Comparison of ENCODE assay signal across 8 cellular contexts in the genomic region with DNA sequence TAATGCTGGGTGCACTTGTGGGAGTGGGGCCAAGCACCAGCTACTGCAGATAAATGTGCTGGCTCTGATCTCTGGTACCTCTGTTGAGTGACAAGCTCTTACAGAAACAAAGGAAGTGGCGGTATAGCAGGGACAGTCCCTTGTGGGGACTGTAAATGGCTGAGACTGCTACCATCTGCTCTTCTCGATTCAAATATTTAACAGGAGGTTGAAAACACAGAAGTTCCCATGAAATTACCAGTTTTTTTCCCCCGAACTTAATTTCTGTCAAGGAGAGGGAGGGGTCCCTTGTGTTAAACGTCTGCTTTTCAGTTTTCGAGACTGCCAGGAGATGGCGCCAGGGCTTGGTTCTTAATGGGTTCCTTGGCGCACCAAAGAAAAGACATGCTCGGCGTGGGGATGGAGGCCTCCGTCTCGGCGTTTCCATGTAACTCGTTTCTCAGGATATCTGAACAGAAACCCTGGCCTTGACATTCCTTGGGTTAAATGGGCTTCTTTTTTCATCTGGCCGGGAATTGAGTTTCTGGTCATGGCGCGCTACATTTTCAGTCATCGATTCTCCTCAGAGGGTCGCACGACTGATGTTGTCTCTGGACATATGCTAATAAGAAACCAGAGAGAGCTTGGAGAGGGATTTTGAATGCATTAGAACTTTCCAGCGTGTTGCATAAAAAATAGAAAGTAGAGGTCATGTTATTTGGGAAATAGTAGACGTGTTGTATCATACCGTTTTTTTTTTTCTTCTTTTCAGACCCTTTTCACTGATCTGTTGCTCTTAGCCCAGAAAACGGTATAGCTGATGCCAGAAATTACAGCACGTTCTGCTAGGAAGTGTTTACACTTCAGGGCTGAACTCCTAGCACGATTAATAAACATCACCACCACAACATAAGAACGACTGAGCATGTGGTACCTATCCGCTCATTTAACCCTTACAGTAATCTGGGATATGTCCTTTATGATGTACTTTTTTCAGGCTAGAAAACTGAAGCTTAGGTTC.
DNase-seq lines count a peak whose midpoint lies in the region; ATAC-seq and TF ChIP-seq lines count a peak whose summit lies in the region.

No MANE protein-coding gene starts in this region.

- TF ChIP-seq POLR2A in erythroblast (IDR thresholded peaks at IDR 0.05; ENCODE audit: low read length), result no peak

- intact Hi-C loops in activated CD8-positive, alpha-beta T cell treated with anti-CD3 and anti-CD28 coated beads for 36 hours (cut with micrococcal nuclease), result loop anchor here (5.0 kb wide), 1 partner anchor 234 kb away; no protein-coding TSS in a partner anchor

- peak overlapping the region; percentile 9 to 54 for H3K4me3 ChIP-seq in muscle layer of colon (ENCODE audit: low read depth in 1 of 2, low read length in 2 of 2)

- H3K27ac ChIP-seq in muscle layer of colon (ENCODE audit: low read depth, low read length), result no peak overlapping the region

- peak overlapping the region; percentile 33 for H3K4me3 Mint-ChIP-seq in activated CD8-positive, alpha-beta T cell treated with anti-CD3 and anti-CD28 coated beads for 36 hours
- H3K4me3 Mint-ChIP-seq in stimulated activated naive CD8-positive, alpha-beta T cell treated with anti-CD3 and anti-CD28 coated beads, Interleukin-15, Interleukin-2, amounts not matched to agents 100 ng/mL and 50 ng/mL, for 24 hours, result peak overlapping the region; percentile 48

- H3K9me3 ChIP-seq in muscle layer of colon (ENCODE audit: low read length), result no peaks in the 10 kb centered on the region

- CTCF ChIA-PET in activated CD8-positive, alpha-beta T cell treated with anti-CD3 and anti-CD28 coated beads for 36 hours (lab: Charles Lee), result interaction anchor here (0.5 to 1.1 kb wide), 10 partner anchors 9 to 525 kb away, joined by 3 to 5 read pairs (median 4); no protein-coding TSS in a partner anchor

- peak; percentile 67 for DNase-seq in Caki2 (ENCODE audit: low read depth)
- peak; percentile 61 for DNase-seq in NCI-H446 treated with DMSO at 0.1 percent for 48 hours (lab: John Stamatoyannopoulos, UW)
- DNase-seq in activated CD8-positive, alpha-beta T cell treated with anti-CD3 and anti-CD28 coated beads for 36 hours, result peak; percentile 81
- peak; percentile 45 to 71 for DNase-seq in erythroblast (lab: John Stamatoyannopoulos, UW)

- in situ Hi-C loops in Caki2 (cut with HindIII; ENCODE audit: low pct_unique_long_range_greater_than_20kb, low sequenced_read_pairs), result loop anchor here (10.0 kb wide), 1 partner anchor 462 kb away; no protein-coding TSS in a partner anchor

- H3K4me1 ChIP-seq in muscle layer of colon (ENCODE audit: insufficient read depth, low read length), result peaks cover 13% of the 10 kb centered on the region

- H3K27me3 Mint-ChIP-seq in activated CD8-positive, alpha-beta T cell treated with anti-CD3 and anti-CD28 coated beads for 36 hours, result peaks cover 6% of the 10 kb centered on the region
- peaks cover 9% of the 10 kb centered on the region for H3K27me3 Mint-ChIP-seq in stimulated activated naive CD8-positive, alpha-beta T cell treated with anti-CD3 and anti-CD28 coated beads, Interleukin-15, Interleukin-2, amounts not matched to agents 100 ng/mL and 50 ng/mL, for 24 hours

- no peaks in the 10 kb centered on the region for H3K36me3 Mint-ChIP-seq in activated CD8-positive, alpha-beta T cell treated with anti-CD3 and anti-CD28 coated beads for 36 hours (ENCODE audit: low read depth)
- H3K36me3 Mint-ChIP-seq in stimulated activated naive CD8-positive, alpha-beta T cell treated with anti-CD3 and anti-CD28 coated beads, Interleukin-15, Interleukin-2, amounts not matched to agents 100 ng/mL and 50 ng/mL, for 24 hours (ENCODE audit: low read depth), result no peaks in the 10 kb centered on the region

- TF ChIP-seq CTCF in activated CD8-positive, alpha-beta T cell treated with anti-CD3 and anti-CD28 coated beads for 36 hours (IDR thresholded peaks at IDR 0.05), result peak; percentile 61

- H3K4me1 Mint-ChIP-seq in activated CD8-positive, alpha-beta T cell treated with anti-CD3 and anti-CD28 coated beads for 36 hours (ENCODE audit: low read depth), result peaks cover 16% of the 10 kb centered on the region
- H3K4me1 Mint-ChIP-seq in stimulated activated naive CD8-positive, alpha-beta T cell treated with anti-CD3 and anti-CD28 coated beads, Interleukin-15, Interleukin-2, amounts not matched to agents 100 ng/mL and 50 ng/mL, for 24 hours (ENCODE audit: low read depth), result peaks cover 21% of the 10 kb centered on the region

- H3K27me3 ChIP-seq in muscle layer of colon (ENCODE audit: control insufficient read depth in 1 of 2, insufficient read depth in 2 of 2, low read length in 2 of 2), result no peaks in the 10 kb centered on the region

- H3K27ac Mint-ChIP-seq in activated CD8-positive, alpha-beta T cell treated with anti-CD3 and anti-CD28 coated beads for 36 hours, result no peak overlapping the region
- peak overlapping the region; percentile 64 for H3K27ac Mint-ChIP-seq in stimulated activated naive CD8-positive, alpha-beta T cell treated with anti-CD3 and anti-CD28 coated beads, Interleukin-15, Interleukin-2, amounts not matched to agents 100 ng/mL and 50 ng/mL, for 24 hours

- H3K36me3 ChIP-seq in muscle layer of colon (ENCODE audit: insufficient read depth, low read length), result no peaks in the 10 kb centered on the region

- POLR2A ChIA-PET in activated CD8-positive, alpha-beta T cell treated with anti-CD3 and anti-CD28 coated beads for 36 hours (lab: Charles Lee), result no interaction called here

- no peaks in the 10 kb centered on the region for H3K9me3 Mint-ChIP-seq in activated CD8-positive, alpha-beta T cell treated with anti-CD3 and anti-CD28 coated beads for 36 hours
- H3K9me3 Mint-ChIP-seq in stimulated activated naive CD8-positive, alpha-beta T cell treated with anti-CD3 and anti-CD28 coated beads, Interleukin-15, Interleukin-2, amounts not matched to agents 100 ng/mL and 50 ng/mL, for 24 hours, result no peaks in the 10 kb centered on the region

- no peak overlapping the region for H3K9ac ChIP-seq in muscle layer of colon (ENCODE audit: low read length)

- ATAC-seq in GM19455 (IDR thresholded peaks at IDR 0.05; ENCODE audit: unreplicated experiment) (peak; percentile 91), HG03460 (IDR thresholded peaks at IDR 0.05; ENCODE audit: unreplicated experiment) (peak; percentile 98)
- peak; percentile 97 for ATAC-seq in activated CD8-positive, alpha-beta T cell treated with anti-CD3 and anti-CD28 coated beads for 36 hours
